1 cellular context compared by ENCODE assay signal in genomic region chr1:9561429-9561828, GRCh38.
TF ChIP-seq lines count a peak whose summit lies in the region.

No MANE protein-coding gene starts in this region.

TF ChIP-seq in K562, 482 proteins besides CTCF, POLR2A, EP300 and RAD21 (continued from another document):
- TF ChIP-seq MITF (IDR thresholded peaks at IDR 0.05) (no peak), CHAMP1 (IDR thresholded peaks at IDR 0.05) (no peak), ATF3 (IDR thresholded peaks at IDR 0.05) (peak; percentile 37), ATF3 (CRISPR knock-in tag; conservative IDR thresholded peaks at IDR 0.05) (no peak), NFIX (CRISPR knock-in tag; IDR thresholded peaks at IDR 0.05; ENCODE audit: low read depth) (peak; percentile 95), KAT8 (IDR thresholded peaks at IDR 0.05; ENCODE audit: low read depth) (no peak), KDM4B (IDR thresholded peaks at IDR 0.05; ENCODE audit: borderline replicate concordance in 2 of 2, low read depth in 1 of 2) (no peak), THRA (IDR thresholded peaks at IDR 0.05) (peak; percentile 75; the same call in 1 of the 2 replicates), BCOR (IDR thresholded peaks at IDR 0.05) (no peak), CEBPB (tag; IDR thresholded peaks at IDR 0.05) (peak; percentile 85), ZNF639 (CRISPR knock-in tag; conservative IDR thresholded peaks at IDR 0.05 in 1 of 2, IDR thresholded peaks at IDR 0.05 in 1 of 2) (0 out of 4 replicates have a peak, but pooled peaks of 1 of the 2 experiments have one; percentile 28), RFX1 (IDR thresholded peaks at IDR 0.05) (peak; percentile 88), NRF1 (conservative IDR thresholded peaks at IDR 0.05 in 1 of 2, IDR thresholded peaks at IDR 0.05 in 1 of 2) (0 out of 4 replicates have a peak, but pooled peaks of 1 of the 2 experiments have one; percentile 16), HDAC3 (IDR thresholded peaks at IDR 0.05; ENCODE audit: borderline replicate concordance, partially characterized antibody) (peak; percentile 55), JUND (IDR thresholded peaks at IDR 0.05; ENCODE audit: borderline replicate concordance, low read depth, low read length) (no peak), JUND (tag; IDR thresholded peaks at IDR 0.05; ENCODE audit: borderline replicate concordance, low read depth, low read length) (peak; percentile 41; the same call in 1 of the 3 replicates), FOXJ2 (tag; IDR thresholded peaks at IDR 0.05) (peak; percentile 95), MYC (IDR thresholded peaks at IDR 0.05; ENCODE audit: low read depth, low read length) (0 out of 2 replicates have a peak, but pooled peaks have one; percentile 8), MYC (CRISPR knock-in tag; IDR thresholded peaks at IDR 0.05; ENCODE audit: borderline replicate concordance, low read depth) (no peak), PTTG1 (tag; IDR thresholded peaks at IDR 0.05; ENCODE audit: low read depth) (no peak), GTF2B (IDR thresholded peaks at IDR 0.05; ENCODE audit: extremely low read depth, insufficient read length) (no peak), NCOR1 (IDR thresholded peaks at IDR 0.05) (peak; percentile 58), TBL1XR1 (IDR thresholded peaks at IDR 0.05; ENCODE audit: low read length in 2 of 2) (peak in 1 of 2 experiments; percentile 42; a peak in 1 of 4 replicates), ZNF586 (CRISPR knock-in tag; conservative IDR thresholded peaks at IDR 0.05) (no peak), ARID1B (IDR thresholded peaks at IDR 0.05) (0 out of 2 replicates have a peak, but pooled peaks have one; percentile 22), ZNF395 (CRISPR knock-in tag; IDR thresholded peaks at IDR 0.05) (no peak), SMAD1 (IDR thresholded peaks at IDR 0.05; ENCODE audit: low read depth, low read length, partially characterized antibody) (peak; percentile 98), FOXK2 (conservative IDR thresholded peaks at IDR 0.05 in 1 of 2, IDR thresholded peaks at IDR 0.05 in 1 of 2; ENCODE audit: low read depth in 2 of 2) (peak; percentile 22 to 72; a peak in 3 of 4 replicates), NFIC (IDR thresholded peaks at IDR 0.05) (peak; percentile 100), BMI1 (IDR thresholded peaks at IDR 0.05; ENCODE audit: low read length) (no peak)
